1 cellular context compared by ENCODE assay signal in the genomic region with DNA sequence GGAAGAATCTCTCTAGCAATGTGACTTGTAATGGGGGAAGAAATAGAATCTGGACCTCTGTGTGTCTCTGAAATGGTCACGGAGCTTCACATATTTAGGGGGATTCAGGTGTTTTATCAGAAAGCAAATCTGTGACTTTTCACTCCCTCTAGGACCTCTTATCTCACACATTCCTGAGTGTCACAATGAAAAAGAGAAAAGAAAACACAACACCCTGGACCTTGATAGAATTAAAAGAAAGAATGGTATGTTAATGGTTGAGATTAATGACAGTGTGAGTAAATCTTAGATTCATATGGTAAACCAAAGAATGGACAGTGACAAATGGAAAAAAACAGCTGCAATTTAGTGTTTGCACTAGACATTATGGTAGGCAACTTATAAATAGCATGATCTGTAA.
TF ChIP-seq lines count a peak whose summit lies in the region.

No MANE protein-coding gene starts in this region.

TF ChIP-seq in GM23338, 12 proteins besides CTCF, POLR2A, EP300 and RAD21 (continued from another document):
- no peak for TF ChIP-seq ZNF462 (CRISPR knock-in tag; IDR thresholded peaks at IDR 0.05)
- TF ChIP-seq POLR2AphosphoS5 (IDR thresholded peaks at IDR 0.05; ENCODE audit: low read depth): no peak
- no peak for TF ChIP-seq ZNF331 (CRISPR knock-in tag; IDR thresholded peaks at IDR 0.05; ENCODE audit: low read depth)
- no peak for TF ChIP-seq ZNF114 (CRISPR knock-in tag; IDR thresholded peaks at IDR 0.05)
- TF ChIP-seq, protein P1, sequence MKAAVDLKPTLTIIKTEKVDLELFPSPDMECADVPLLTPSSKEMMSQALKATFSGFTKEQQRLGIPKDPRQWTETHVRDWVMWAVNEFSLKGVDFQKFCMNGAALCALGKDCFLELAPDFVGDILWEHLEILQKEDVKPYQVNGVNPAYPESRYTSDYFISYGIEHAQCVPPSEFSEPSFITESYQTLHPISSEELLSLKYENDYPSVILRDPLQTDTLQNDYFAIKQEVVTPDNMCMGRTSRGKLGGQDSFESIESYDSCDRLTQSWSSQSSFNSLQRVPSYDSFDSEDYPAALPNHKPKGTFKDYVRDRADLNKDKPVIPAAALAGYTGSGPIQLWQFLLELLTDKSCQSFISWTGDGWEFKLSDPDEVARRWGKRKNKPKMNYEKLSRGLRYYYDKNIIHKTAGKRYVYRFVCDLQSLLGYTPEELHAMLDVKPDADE (IDR thresholded peaks at IDR 0.05): no peak
- no peak for TF ChIP-seq EZH2 (IDR thresholded peaks at IDR 0.05; ENCODE audit: low read depth, unreplicated experiment)
